ENCODE assay signal across 25 cellular contexts in genomic region chr13:90498816-90499215, GRCh38.
"Had no signal": no experiment of that assay in that cellular context is flagged by ENCODE, and none has a peak within 500 bp of the region (broad histone marks: within the 10 kb centered on the region; RNA-seq: fewer than 3 reads in every experiment).

No MANE protein-coding gene starts in this region.

- H3K4me1 Mint-ChIP-seq: naive thymus-derived CD4-positive, alpha-beta T cell; stimulated activated effector memory CD8-positive, alpha-beta T cell treated with anti-CD3 and anti-CD28 coated beads, Interleukin-12 subunit alpha, Interleukin-12 subunit beta, amount 100 ng/mL, for 72 hours had no signal

- H3K36me3 ChIP-seq: lower lobe of right lung, ovary, prostate gland, spleen, tibial nerve, uterus had no signal

- DNase-seq: hippocampal formation; kidney glomerular epithelial cell; left cardiac atrium; lower lobe of right lung; mammary epithelial cell; mesenchymal stem cell; naive thymus-derived CD4-positive, alpha-beta T cell; ovary; posterior cingulate gyrus; retina; right cardiac atrium; small intestine; spleen; stimulated activated CD4-positive, alpha-beta T cell treated with anti-CD3 and anti-CD28 coated beads, Interleukin-4, amount 100 ng/mL, for 24 hours; stimulated activated naive CD4-positive, alpha-beta T cell; uterus had no signal

- H3K36me3 Mint-ChIP-seq: naive thymus-derived CD4-positive, alpha-beta T cell; natural killer cell treated with Interleukin-12 subunit alpha and Interleukin-12 subunit beta and Interleukin-15 and Interleukin-18, amount 100 ng/mL, for 72 hours; stimulated activated effector memory CD8-positive, alpha-beta T cell treated with anti-CD3 and anti-CD28 coated beads, Interleukin-12 subunit alpha, Interleukin-12 subunit beta, amount 100 ng/mL, for 72 hours had no signal

- H3K4me3 Mint-ChIP-seq: naive thymus-derived CD4-positive, alpha-beta T cell; natural killer cell treated with Interleukin-12 subunit alpha and Interleukin-12 subunit beta and Interleukin-15 and Interleukin-18, amount 100 ng/mL, for 72 hours; stimulated activated effector memory CD8-positive, alpha-beta T cell treated with anti-CD3 and anti-CD28 coated beads, Interleukin-12 subunit alpha, Interleukin-12 subunit beta, amount 100 ng/mL, for 72 hours; stimulated activated naive CD8-positive, alpha-beta T cell treated with anti-CD3 and anti-CD28 coated beads, Interleukin-15, Interleukin-2, amounts not matched to agents 100 ng/mL and 50 ng/mL, for 24 hours; type B pancreatic cell had no signal

- H3K4me3 ChIP-seq: lower lobe of right lung, ovary, prostate gland, spleen, tibial nerve, uterus had no signal

- H3K27ac ChIP-seq: lower lobe of right lung, ovary, prostate gland, spleen, tibial nerve, uterus had no signal

- H3K27me3 Mint-ChIP-seq: naive thymus-derived CD4-positive, alpha-beta T cell; natural killer cell treated with Interleukin-12 subunit alpha and Interleukin-12 subunit beta and Interleukin-15 and Interleukin-18, amount 100 ng/mL, for 72 hours; stimulated activated naive CD8-positive, alpha-beta T cell treated with anti-CD3 and anti-CD28 coated beads, Interleukin-15, Interleukin-2, amounts not matched to agents 100 ng/mL and 50 ng/mL, for 24 hours; type B pancreatic cell had no signal

- ATAC-seq: left cardiac atrium; left lobe of liver; lower lobe of right lung; naive thymus-derived CD4-positive, alpha-beta T cell; natural killer cell treated with Interleukin-12 subunit alpha and Interleukin-12 subunit beta and Interleukin-15 and Interleukin-18, amount 100 ng/mL, for 72 hours; right cardiac atrium; sciatic nerve; stimulated activated effector memory CD8-positive, alpha-beta T cell treated with anti-CD3 and anti-CD28 coated beads, Interleukin-12 subunit alpha, Interleukin-12 subunit beta, amount 100 ng/mL, for 72 hours had no signal

- H3K9me3 ChIP-seq: lower lobe of right lung, ovary, prostate gland, uterus had no signal

- H3K27me3 ChIP-seq: ovary, spleen, tibial nerve, uterus had no signal

- H3K4me1 ChIP-seq: lower lobe of right lung, prostate gland, spleen, tibial nerve, uterus had no signal

- FAIRE-seq: keratinocyte, small intestine had no signal

- H3K27ac Mint-ChIP-seq: naive thymus-derived CD4-positive, alpha-beta T cell; natural killer cell treated with Interleukin-12 subunit alpha and Interleukin-12 subunit beta and Interleukin-15 and Interleukin-18, amount 100 ng/mL, for 72 hours; stimulated activated effector memory CD8-positive, alpha-beta T cell treated with anti-CD3 and anti-CD28 coated beads, Interleukin-12 subunit alpha, Interleukin-12 subunit beta, amount 100 ng/mL, for 72 hours; stimulated activated naive CD8-positive, alpha-beta T cell treated with anti-CD3 and anti-CD28 coated beads, Interleukin-15, Interleukin-2, amounts not matched to agents 100 ng/mL and 50 ng/mL, for 24 hours; type B pancreatic cell had no signal
